ENCODE assay signal across 1 cellular context in genomic region chr14:51004801-51005526, GRCh38.
TF ChIP-seq lines count a peak whose summit lies in the region.

No MANE protein-coding gene starts in this region.

TF ChIP-seq in GM12878, 131 proteins besides CTCF, POLR2A, EP300 and RAD21 (continued from another document):
- TF ChIP-seq RAD51 (IDR thresholded peaks at IDR 0.05) (no peak), CEBPZ (IDR thresholded peaks at IDR 0.05; ENCODE audit: low read depth, low read length) (no peak), ZBTB33 (IDR thresholded peaks at IDR 0.05) (no peak)
